ENCODE assay signal across 1 cellular context in the genomic region with DNA sequence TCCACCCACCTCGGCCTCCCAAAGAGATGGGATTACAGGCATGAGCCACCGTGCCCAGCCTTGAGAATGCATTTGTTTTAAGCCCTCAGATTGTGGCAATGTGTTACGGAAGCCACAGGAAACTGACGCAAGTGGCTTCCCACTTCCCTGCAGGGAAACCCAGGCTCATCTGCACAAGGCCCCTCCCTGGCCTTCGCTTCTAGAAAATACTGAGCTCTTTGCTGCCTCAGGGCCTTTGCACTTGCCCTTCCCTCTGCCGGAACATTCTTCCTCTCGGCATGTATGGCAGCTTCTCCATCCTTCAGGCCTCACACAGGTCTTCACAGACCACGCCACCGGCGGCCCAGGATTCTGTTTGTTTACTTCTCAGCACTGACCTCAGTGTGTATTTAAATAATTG.
A peak's percentile ranks its signal among the peaks of the same experiment; 100 is the strongest.
TF ChIP-seq lines count a peak whose summit lies in the region.

No MANE protein-coding gene starts in this region.

TF ChIP-seq in K562, 482 proteins besides CTCF, POLR2A, EP300 and RAD21 (continued from another document):
- TF ChIP-seq MGA (IDR thresholded peaks at IDR 0.05) (no peak), ZFP36 (IDR thresholded peaks at IDR 0.05; ENCODE audit: low read depth, low read length, partially characterized antibody) (no peak), E2F8 (IDR thresholded peaks at IDR 0.05; ENCODE audit: low read depth, partially characterized antibody) (no peak), RBM25 (IDR thresholded peaks at IDR 0.05; ENCODE audit: low read depth, low read length, severe bottlenecking) (peak; percentile 77)
